24 cellular contexts compared by ENCODE assay signal in genomic region chr9:122367779-122368460, GRCh38. TPM values are rescaled to one million over a fixed set of nuclear protein-coding genes. Genes with fewer than 3 reads are reported as not detected.
DNase-seq lines count a peak whose midpoint lies in the region; ATAC-seq, FAIRE-seq and TF ChIP-seq lines count a peak whose summit lies in the region.
"Had no signal": no experiment of that assay in that cellular context is flagged by ENCODE, and none has a peak within 500 bp of the region (broad histone marks: within the 10 kb centered on the region; RNA-seq: fewer than 3 reads in every experiment).

No MANE protein-coding gene starts in this region.

- H3K9ac ChIP-seq in H1 (replicated peaks in 1 of 4; ENCODE audit: extremely low read depth in 1 of 4, low read depth in 3 of 4, low read length in 3 of 4) (no peak overlapping the region), muscle layer of colon (ENCODE audit: low read length) (no peak overlapping the region)
- H3K9ac ChIP-seq: KMS-11 had no signal

- H3K4ac ChIP-seq in H1 (replicated peaks; ENCODE audit: insufficient read length, low read depth, low read length), result no peak overlapping the region

- H3K9me3 ChIP-seq in right cardiac atrium (ENCODE audit: control insufficient read depth, low read length) (no peaks in the 10 kb centered on the region), H1 (ENCODE audit: insufficient read depth in 2 of 2, low read depth in 1 of 2, low read length in 1 of 2) (no peaks in the 10 kb centered on the region), muscle layer of colon (ENCODE audit: low read length) (no peaks in the 10 kb centered on the region), vagina (no peaks in the 10 kb centered on the region), upper lobe of left lung (no peaks in the 10 kb centered on the region)
- H3K9me3 ChIP-seq: BE2C, Caco-2 had no signal

- H3K79me2 ChIP-seq in H1 (ENCODE audit: control insufficient read depth in 1 of 2, insufficient read depth in 2 of 2, low read length in 2 of 2), result no peaks in the 10 kb centered on the region

- H2BK5ac ChIP-seq in H1 (ENCODE audit: low read depth, low read length), result no peak overlapping the region

- CTCF ChIA-PET in H1 (lab: Charles Lee; ENCODE audit: partially characterized antibody), result interaction anchor here (0.9 to 6.1 kb wide), 8 partner anchors 11 to 269 kb away, joined by 3 to 42 read pairs (median 4); no protein-coding TSS in a partner anchor

- WGBS in right cardiac atrium, result 84% methylated on average over 6 of the region's 6 CpGs
- WGBS in H1 (ENCODE audit: extremely low coverage in 1 of 2, insufficient coverage in 1 of 2, insufficient read length in 1 of 2, insufficient replicate concordance in 2 of 2, low coverage in 1 of 2, low lambda C conversion rate in 2 of 2, missing lambda C conversion rate in 1 of 2), 2 experiments, result 91% methylated on average over 6 of the region's 6 CpGs; no CpG with 5 or more reads in 1 of the 2 experiments
- 84 to 88% methylated on average over 6 of the region's 6 CpGs for WGBS in upper lobe of left lung, 2 donors

- H4K5ac ChIP-seq in H1 (ENCODE audit: insufficient read length, low read depth, low read length), result no peak overlapping the region

- H3K56ac ChIP-seq in H1 (replicated peaks; ENCODE audit: insufficient read length, low read depth, low read length), result no peak overlapping the region

- DNase-seq in left cardiac atrium (peak; percentile 15), right cardiac atrium (no peak), H1 (ENCODE audit: low read depth in 1 of 2, low spot score in 2 of 2) (no peak), vagina (ENCODE audit: extremely low spot score in 2 of 2) (no peak), upper lobe of left lung (no peak)
- DNase-seq in stimulated activated CD4-positive, alpha-beta T cell treated with anti-CD3 and anti-CD28 coated beads, Interleukin-12 subunit alpha, Interleukin-12 subunit beta, amount 100 ng/mL, for 4 hours, result no peak
- DNase-seq: 8988T; BE2C; Caco-2; CD4-positive, alpha-beta T cell; EL; NCI-H1048; NCI-H1436; NCI-H1930; NCI-H226; NCI-H524 had no signal

- ATAC-seq in left cardiac atrium, result no peak
- ATAC-seq in right cardiac atrium, result no peak
- no peak for ATAC-seq in upper lobe of left lung (ENCODE audit: low FRiP score in 2 of 2)
- no peak for ATAC-seq in HG02870 (IDR thresholded peaks at IDR 0.05; ENCODE audit: unreplicated experiment)
- ATAC-seq: GM23338, Panc1, Right ventricle myocardium inferior had no signal

- TF ChIP-seq EP300 in H1 (IDR thresholded peaks at IDR 0.05; ENCODE audit: borderline replicate concordance in 1 of 2, low read depth in 2 of 2, low read length in 2 of 2), result no peak
- no peak for TF ChIP-seq EP300 in upper lobe of left lung (IDR thresholded peaks at IDR 0.05)

- H3K27ac ChIP-seq in right cardiac atrium (ENCODE audit: low read length) (no peak overlapping the region), H1 (ENCODE audit: low read depth, low read length) (no peak overlapping the region), muscle layer of colon (ENCODE audit: low read depth, low read length) (peak overlapping the region; percentile 76), vagina (peak overlapping the region; percentile 5), upper lobe of left lung (no peak overlapping the region)
- H3K27ac ChIP-seq: KMS-11, SK-N-MC had no signal

- H3K4me3 ChIP-seq in right cardiac atrium (ENCODE audit: low read length) (no peak overlapping the region), H1 (ENCODE audit: extremely low read depth in 1 of 4, insufficient read depth in 2 of 4, low read depth in 3 of 4, low read length in 4 of 4) (no peak overlapping the region), muscle layer of colon (ENCODE audit: low read depth in 1 of 2, low read length in 2 of 2) (no peak overlapping the region), vagina (no peak overlapping the region), upper lobe of left lung (no peak overlapping the region)
- H3K4me3 ChIP-seq: GM23338, SK-N-MC had no signal

- POLR2A ChIA-PET in H1 (lab: Charles Lee; ENCODE audit: partially characterized antibody), result interaction anchor here (1.2 kb wide), 1 partner anchor 103 kb away, joined by 3 read pairs; the partner anchor contains the start of genes MRRF and RBM18

- no peaks in the 10 kb centered on the region for H4K20me1 ChIP-seq in H1 (replicated peaks in 1 of 2; ENCODE audit: control insufficient read depth in 1 of 2, insufficient read depth in 2 of 2, low read length in 2 of 2)

- peak overlapping the region; percentile 72; the same call in 1 of the 2 replicates for H2BK15ac ChIP-seq in H1 (ENCODE audit: low read length)

- no peak overlapping the region for H3K23ac ChIP-seq in H1 (ENCODE audit: insufficient read length)

- intact Hi-C loops in left cardiac atrium (cut with DNase I), result no loop called here
- intact Hi-C loops in right cardiac atrium (cut with DNase I), result no loop called here
- intact Hi-C loops in vagina (cut with DNase I), result no loop called here

- no peaks in the 10 kb centered on the region for H3K36me3 ChIP-seq in H1 (ENCODE audit: control insufficient read depth in 2 of 4, insufficient read depth in 4 of 4, low read length in 3 of 4)
- H3K36me3 ChIP-seq in muscle layer of colon (ENCODE audit: insufficient read depth, low read length), result no peaks in the 10 kb centered on the region
- H3K36me3 ChIP-seq in vagina, result no peaks in the 10 kb centered on the region
- H3K36me3 ChIP-seq in upper lobe of left lung, result no peaks in the 10 kb centered on the region
- H3K36me3 ChIP-seq: BE2C had no signal

- TF ChIP-seq CTCF in H1 (IDR thresholded peaks at IDR 0.05; ENCODE audit: control extremely low read depth in 1 of 3, insufficient read depth in 1 of 3, low read depth in 1 of 3, low read length in 3 of 3) (no peak), vagina (IDR thresholded peaks at IDR 0.05) (no peak), upper lobe of left lung (IDR thresholded peaks at IDR 0.05) (no peak)

- no peak overlapping the region for H2BK120ac ChIP-seq in H1 (replicated peaks; ENCODE audit: low read depth, low read length)

- H3K14ac ChIP-seq in H1 (ENCODE audit: insufficient read length), result no peak overlapping the region

- no peak overlapping the region for H2AFZ ChIP-seq in H1 (ENCODE audit: low read length)
- H2AFZ ChIP-seq: GM23338 had no signal

- no peak overlapping the region for H3K18ac ChIP-seq in H1 (ENCODE audit: extremely low read depth, low read length)

- peaks cover 8% of the 10 kb centered on the region for H3K23me2 ChIP-seq in H1 (ENCODE audit: low read depth, low read length)

- H2BK20ac ChIP-seq in H1 (ENCODE audit: low read length), result no peak overlapping the region

- H2BK12ac ChIP-seq in H1 (ENCODE audit: low read depth, low read length), result no peak overlapping the region

- no peaks in the 10 kb centered on the region for H3K79me1 ChIP-seq in H1 (ENCODE audit: low read depth, low read length)

- H4K8ac ChIP-seq in H1 (ENCODE audit: extremely low read depth, insufficient read depth, low read length), result no peak overlapping the region

- H2AK5ac ChIP-seq in H1 (ENCODE audit: low read depth, low read length), result no peak overlapping the region; the same call in 1 of the 2 replicates

- no peaks in the 10 kb centered on the region for H3K4me1 ChIP-seq in right cardiac atrium (ENCODE audit: control insufficient read depth, insufficient read depth, low read length)
- peaks cover 4 to 6% (median 5%) of the 10 kb centered on the region in 4 experiments; a peak in 4 of 7 replicates for H3K4me1 ChIP-seq in H1 (replicated peaks in 1 of 4; ENCODE audit: control insufficient read depth in 3 of 4, insufficient read depth in 4 of 4, low read length in 3 of 4)
- peaks cover 36% of the 10 kb centered on the region for H3K4me1 ChIP-seq in muscle layer of colon (ENCODE audit: insufficient read depth, low read length)
- H3K4me1 ChIP-seq in vagina, result peaks cover 35% of the 10 kb centered on the region
- peaks cover 10 to 20% (median 19%) of the 10 kb centered on the region in 4 donors for H3K4me1 ChIP-seq in upper lobe of left lung
- H3K4me1 ChIP-seq: BE2C had no signal

- no peaks in the 10 kb centered on the region for H3K27me3 ChIP-seq in right cardiac atrium (ENCODE audit: control insufficient read depth, insufficient read depth)
- H3K27me3 ChIP-seq in H1 (replicated peaks in 1 of 4; ENCODE audit: control insufficient read depth in 3 of 4, extremely low read depth in 1 of 4, insufficient read depth in 3 of 4, low read length in 3 of 4), result peaks cover 5 to 34% (median 31%) of the 10 kb centered on the region in 4 experiments
- H3K27me3 ChIP-seq in muscle layer of colon (ENCODE audit: control insufficient read depth in 1 of 2, insufficient read depth in 2 of 2, low read length in 2 of 2), result no peaks in the 10 kb centered on the region
- no peaks in the 10 kb centered on the region for H3K27me3 ChIP-seq in vagina
- no peaks in the 10 kb centered on the region for H3K27me3 ChIP-seq in upper lobe of left lung

- H4K91ac ChIP-seq in H1 (replicated peaks; ENCODE audit: insufficient read length, low read length), result no peak overlapping the region

- no peak for TF ChIP-seq RAD21 in H1 (IDR thresholded peaks at IDR 0.05 in 1 of 2, conservative IDR thresholded peaks at IDR 0.05 in 1 of 2; ENCODE audit: low read depth in 2 of 2, low read length in 2 of 2)

- no peak for FAIRE-seq in H1 (lab: Jason Lieb, UNC)
- FAIRE-seq: GM12891 had no signal

- H3K4me2 ChIP-seq in H1 (ENCODE audit: insufficient read depth in 1 of 2, low read depth in 2 of 2, low read length in 2 of 2), result no peak overlapping the region
- H3K4me2 ChIP-seq: GM23338, KMS-11 had no signal

- TF ChIP-seq POLR2A in H1 (IDR thresholded peaks at IDR 0.05; ENCODE audit: control extremely low read depth in 1 of 2, low read depth in 2 of 2, low read length in 2 of 2) (no peak), vagina (IDR thresholded peaks at IDR 0.05) (no peak), upper lobe of left lung (IDR thresholded peaks at IDR 0.05) (no peak)

TF ChIP-seq in H1, 55 proteins besides CTCF, POLR2A, EP300 and RAD21 (continues in another document):
- TF ChIP-seq TAF1 (IDR thresholded peaks at IDR 0.05; ENCODE audit: low read depth, low read length) (no peak), CREB1 (IDR thresholded peaks at IDR 0.05) (no peak), GTF2F1 (IDR thresholded peaks at IDR 0.05; ENCODE audit: borderline replicate concordance, low read depth, low read length) (no peak)

RNA-seq across cellular contexts. Expression of gene PTGS1, which starts 2.9 kb away (rescaled TPM):
- total RNA-seq in left cardiac atrium (10 to 100 TPM in 1 of 2 donors, 1 to 10 TPM in 1; 6.0 to 37.3 TPM), right cardiac atrium (10 to 100 TPM; 11.7 to 29.2 (median 22.6) TPM), vagina (12.0 TPM), upper lobe of left lung (10 to 100 TPM in 2 of 6 donors, 1 to 10 TPM in 4; 5.0 to 21.4 (median 8.5) TPM)
- polyA plus RNA-seq in right cardiac atrium (4.5 TPM), H1 (2011; rRNA removed) (1.9 and 2.4 TPM in 2 replicates)
- total RNA-seq in H1 (2021; fragmentation: NEBNext Ultra II Directional; extraction: Animal tissue kit (Norgen Biotek cat#: 25700)), result 1.1 and 1.3 TPM in 2 replicates
- polyA plus RNA-seq in H1 (2011; cell fraction: cytosol; rRNA removed), result 1.9 TPM
- polyA plus RNA-seq in H1 (2011; cell fraction: nucleus; rRNA removed), result 2.9 TPM
- 0.93 to 2.0 TPM (median 1.7 TPM) in 4 replicates for polyA plus RNA-seq in H1 (2012, experiment 1 of 2)
- 1.00 TPM for polyA plus RNA-seq in H1 (2012, experiment 2 of 2)
- 1.4 TPM for polyA plus RNA-seq in H1 (2013, experiment 1 of 2)
- polyA plus RNA-seq in H1 (2013, experiment 2 of 2), result 1.5 TPM
- polyA minus RNA-seq in H1 (2011; rRNA and poly(A)+ RNA removed), result 1.8 and 2.2 TPM in 2 replicates
- polyA minus RNA-seq in H1 (2011; cell fraction: cytosol; rRNA and poly(A)+ RNA removed), result 1.2 TPM
- 1.1 TPM for polyA minus RNA-seq in H1 (2011; cell fraction: nucleus; rRNA and poly(A)+ RNA removed)

Comparison
In these comparisons a context has a peak if more than half of its experiments do, and no peak if none do; other contexts are left out.
1. H3K27ac ChIP-seq: peak in muscle layer of colon (single experiment) and vagina (single experiment); none in right cardiac atrium (single experiment), H1 (single experiment) and upper lobe of left lung (0 of 4).